ENCODE assay signal across 1 cellular context in the genomic region with DNA sequence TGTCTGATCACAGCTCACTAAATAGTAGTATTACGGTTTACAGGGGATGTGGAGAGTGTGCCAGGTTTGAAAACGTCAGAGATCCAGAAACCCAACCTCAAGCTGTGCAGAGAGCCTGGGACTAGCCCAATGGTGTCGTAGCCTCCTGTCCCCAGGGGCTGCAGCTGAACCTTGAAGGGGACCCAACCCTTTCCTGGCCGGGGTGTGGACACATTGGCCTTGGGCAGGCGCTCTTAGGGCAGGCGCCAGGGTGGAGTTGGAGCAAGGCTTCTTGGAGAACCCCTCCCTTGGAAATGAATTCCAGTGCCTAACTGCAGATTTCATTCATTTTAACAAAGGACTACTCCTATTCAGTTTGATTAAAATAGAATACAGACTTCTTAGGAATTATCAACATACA.
TF ChIP-seq lines count a peak whose summit lies in the region.

No MANE protein-coding gene starts in this region.

TF ChIP-seq in GM23338, 12 proteins besides CTCF, POLR2A, EP300 and RAD21:
- TF ChIP-seq, protein P1, sequence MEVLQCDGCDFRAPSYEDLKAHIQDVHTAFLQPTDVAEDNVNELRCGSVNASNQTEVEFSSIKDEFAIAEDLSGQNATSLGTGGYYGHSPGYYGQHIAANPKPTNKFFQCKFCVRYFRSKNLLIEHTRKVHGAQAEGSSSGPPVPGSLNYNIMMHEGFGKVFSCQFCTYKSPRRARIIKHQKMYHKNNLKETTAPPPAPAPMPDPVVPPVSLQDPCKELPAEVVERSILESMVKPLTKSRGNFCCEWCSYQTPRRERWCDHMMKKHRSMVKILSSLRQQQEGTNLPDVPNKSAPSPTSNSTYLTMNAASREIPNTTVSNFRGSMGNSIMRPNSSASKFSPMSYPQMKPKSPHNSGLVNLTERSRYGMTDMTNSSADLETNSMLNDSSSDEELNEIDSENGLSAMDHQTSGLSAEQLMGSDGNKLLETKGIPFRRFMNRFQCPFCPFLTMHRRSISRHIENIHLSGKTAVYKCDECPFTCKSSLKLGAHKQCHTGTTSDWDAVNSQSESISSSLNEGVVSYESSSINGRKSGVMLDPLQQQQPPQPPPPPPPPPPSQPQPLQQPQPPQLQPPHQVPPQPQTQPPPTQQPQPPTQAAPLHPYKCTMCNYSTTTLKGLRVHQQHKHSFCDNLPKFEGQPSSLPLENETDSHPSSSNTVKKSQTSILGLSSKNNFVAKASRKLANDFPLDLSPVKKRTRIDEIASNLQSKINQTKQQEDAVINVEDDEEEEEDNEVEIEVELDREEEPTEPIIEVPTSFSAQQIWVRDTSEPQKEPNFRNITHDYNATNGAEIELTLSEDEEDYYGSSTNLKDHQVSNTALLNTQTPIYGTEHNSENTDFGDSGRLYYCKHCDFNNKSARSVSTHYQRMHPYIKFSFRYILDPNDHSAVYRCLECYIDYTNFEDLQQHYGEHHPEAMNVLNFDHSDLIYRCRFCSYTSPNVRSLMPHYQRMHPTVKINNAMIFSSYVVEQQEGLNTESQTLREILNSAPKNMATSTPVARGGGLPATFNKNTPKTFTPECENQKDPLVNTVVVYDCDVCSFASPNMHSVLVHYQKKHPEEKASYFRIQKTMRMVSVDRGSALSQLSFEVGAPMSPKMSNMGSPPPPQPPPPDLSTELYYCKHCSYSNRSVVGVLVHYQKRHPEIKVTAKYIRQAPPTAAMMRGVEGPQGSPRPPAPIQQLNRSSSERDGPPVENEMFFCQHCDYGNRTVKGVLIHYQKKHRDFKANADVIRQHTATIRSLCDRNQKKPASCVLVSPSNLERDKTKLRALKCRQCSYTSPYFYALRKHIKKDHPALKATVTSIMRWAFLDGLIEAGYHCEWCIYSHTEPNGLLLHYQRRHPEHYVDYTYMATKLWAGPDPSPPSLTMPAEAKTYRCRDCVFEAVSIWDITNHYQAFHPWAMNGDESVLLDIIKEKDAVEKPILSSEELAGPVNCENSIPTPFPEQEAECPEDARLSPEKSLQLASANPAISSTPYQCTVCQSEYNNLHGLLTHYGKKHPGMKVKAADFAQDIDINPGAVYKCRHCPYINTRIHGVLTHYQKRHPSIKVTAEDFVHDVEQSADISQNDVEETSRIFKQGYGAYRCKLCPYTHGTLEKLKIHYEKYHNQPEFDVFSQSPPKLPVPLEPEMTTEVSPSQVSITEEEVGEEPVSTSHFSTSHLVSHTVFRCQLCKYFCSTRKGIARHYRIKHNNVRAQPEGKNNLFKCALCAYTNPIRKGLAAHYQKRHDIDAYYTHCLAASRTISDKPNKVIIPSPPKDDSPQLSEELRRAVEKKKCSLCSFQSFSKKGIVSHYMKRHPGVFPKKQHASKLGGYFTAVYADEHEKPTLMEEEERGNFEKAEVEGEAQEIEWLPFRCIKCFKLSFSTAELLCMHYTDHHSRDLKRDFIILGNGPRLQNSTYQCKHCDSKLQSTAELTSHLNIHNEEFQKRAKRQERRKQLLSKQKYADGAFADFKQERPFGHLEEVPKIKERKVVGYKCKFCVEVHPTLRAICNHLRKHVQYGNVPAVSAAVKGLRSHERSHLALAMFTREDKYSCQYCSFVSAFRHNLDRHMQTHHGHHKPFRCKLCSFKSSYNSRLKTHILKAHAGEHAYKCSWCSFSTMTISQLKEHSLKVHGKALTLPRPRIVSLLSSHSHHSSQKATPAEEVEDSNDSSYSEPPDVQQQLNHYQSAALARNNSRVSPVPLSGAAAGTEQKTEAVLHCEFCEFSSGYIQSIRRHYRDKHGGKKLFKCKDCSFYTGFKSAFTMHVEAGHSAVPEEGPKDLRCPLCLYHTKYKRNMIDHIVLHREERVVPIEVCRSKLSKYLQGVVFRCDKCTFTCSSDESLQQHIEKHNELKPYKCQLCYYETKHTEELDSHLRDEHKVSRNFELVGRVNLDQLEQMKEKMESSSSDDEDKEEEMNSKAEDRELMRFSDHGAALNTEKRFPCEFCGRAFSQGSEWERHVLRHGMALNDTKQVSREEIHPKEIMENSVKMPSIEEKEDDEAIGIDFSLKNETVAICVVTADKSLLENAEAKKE (CRISPR knock-in tag; IDR thresholded peaks at IDR 0.05), result no peak
- TF ChIP-seq, protein P2, sequence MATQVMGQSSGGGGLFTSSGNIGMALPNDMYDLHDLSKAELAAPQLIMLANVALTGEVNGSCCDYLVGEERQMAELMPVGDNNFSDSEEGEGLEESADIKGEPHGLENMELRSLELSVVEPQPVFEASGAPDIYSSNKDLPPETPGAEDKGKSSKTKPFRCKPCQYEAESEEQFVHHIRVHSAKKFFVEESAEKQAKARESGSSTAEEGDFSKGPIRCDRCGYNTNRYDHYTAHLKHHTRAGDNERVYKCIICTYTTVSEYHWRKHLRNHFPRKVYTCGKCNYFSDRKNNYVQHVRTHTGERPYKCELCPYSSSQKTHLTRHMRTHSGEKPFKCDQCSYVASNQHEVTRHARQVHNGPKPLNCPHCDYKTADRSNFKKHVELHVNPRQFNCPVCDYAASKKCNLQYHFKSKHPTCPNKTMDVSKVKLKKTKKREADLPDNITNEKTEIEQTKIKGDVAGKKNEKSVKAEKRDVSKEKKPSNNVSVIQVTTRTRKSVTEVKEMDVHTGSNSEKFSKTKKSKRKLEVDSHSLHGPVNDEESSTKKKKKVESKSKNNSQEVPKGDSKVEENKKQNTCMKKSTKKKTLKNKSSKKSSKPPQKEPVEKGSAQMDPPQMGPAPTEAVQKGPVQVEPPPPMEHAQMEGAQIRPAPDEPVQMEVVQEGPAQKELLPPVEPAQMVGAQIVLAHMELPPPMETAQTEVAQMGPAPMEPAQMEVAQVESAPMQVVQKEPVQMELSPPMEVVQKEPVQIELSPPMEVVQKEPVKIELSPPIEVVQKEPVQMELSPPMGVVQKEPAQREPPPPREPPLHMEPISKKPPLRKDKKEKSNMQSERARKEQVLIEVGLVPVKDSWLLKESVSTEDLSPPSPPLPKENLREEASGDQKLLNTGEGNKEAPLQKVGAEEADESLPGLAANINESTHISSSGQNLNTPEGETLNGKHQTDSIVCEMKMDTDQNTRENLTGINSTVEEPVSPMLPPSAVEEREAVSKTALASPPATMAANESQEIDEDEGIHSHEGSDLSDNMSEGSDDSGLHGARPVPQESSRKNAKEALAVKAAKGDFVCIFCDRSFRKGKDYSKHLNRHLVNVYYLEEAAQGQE (IDR thresholded peaks at IDR 0.05; ENCODE audit: unreplicated experiment), result no peak
- TF ChIP-seq NANOG (IDR thresholded peaks at IDR 0.05; ENCODE audit: borderline replicate concordance) (no peak), STAT1 (IDR thresholded peaks at IDR 0.05; ENCODE audit: unreplicated experiment) (no peak), POLR2AphosphoS5 (IDR thresholded peaks at IDR 0.05; ENCODE audit: low read depth) (no peak), CREB1 (CRISPR knock-in tag; IDR thresholded peaks at IDR 0.05; ENCODE audit: low read depth) (no peak), EZH2 (IDR thresholded peaks at IDR 0.05; ENCODE audit: low read depth, unreplicated experiment) (no peak), ZNF331 (CRISPR knock-in tag; IDR thresholded peaks at IDR 0.05; ENCODE audit: low read depth) (no peak), EZH2phosphoT487 (IDR thresholded peaks at IDR 0.05; ENCODE audit: unreplicated experiment) (no peak), JUNB (IDR thresholded peaks at IDR 0.05; ENCODE audit: unreplicated experiment) (no peak), ZNF114 (CRISPR knock-in tag; IDR thresholded peaks at IDR 0.05) (no peak)
- TF ChIP-seq, protein P3, sequence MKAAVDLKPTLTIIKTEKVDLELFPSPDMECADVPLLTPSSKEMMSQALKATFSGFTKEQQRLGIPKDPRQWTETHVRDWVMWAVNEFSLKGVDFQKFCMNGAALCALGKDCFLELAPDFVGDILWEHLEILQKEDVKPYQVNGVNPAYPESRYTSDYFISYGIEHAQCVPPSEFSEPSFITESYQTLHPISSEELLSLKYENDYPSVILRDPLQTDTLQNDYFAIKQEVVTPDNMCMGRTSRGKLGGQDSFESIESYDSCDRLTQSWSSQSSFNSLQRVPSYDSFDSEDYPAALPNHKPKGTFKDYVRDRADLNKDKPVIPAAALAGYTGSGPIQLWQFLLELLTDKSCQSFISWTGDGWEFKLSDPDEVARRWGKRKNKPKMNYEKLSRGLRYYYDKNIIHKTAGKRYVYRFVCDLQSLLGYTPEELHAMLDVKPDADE (IDR thresholded peaks at IDR 0.05), result no peak
